In the genomic region with DNA sequence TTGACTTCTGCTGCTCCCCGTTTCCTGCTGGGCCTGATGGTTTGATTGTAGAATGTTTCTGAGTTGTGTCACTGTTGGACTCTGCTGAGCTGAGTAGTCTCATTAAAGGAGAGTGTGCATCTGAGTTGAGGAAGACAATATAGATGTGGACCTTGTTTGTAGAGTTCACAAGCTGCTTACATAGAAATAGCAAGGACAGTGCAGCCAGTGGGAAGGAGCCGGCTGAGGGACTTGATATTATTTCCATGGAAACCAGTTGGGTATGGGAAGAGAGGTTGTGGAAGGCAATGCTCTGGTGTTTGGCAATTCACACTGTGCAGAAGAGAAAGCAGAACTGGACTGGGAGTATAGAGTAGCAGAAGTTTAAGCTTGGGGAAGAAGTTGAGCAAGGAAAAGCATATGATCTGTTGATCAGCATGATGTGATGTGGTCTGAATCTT, we compare ENCODE assay signal across 10 cellular contexts. TPM values are rescaled to one million over a fixed set of nuclear protein-coding genes. Genes with fewer than 3 reads are reported as not detected.
DNase-seq lines count a peak whose midpoint lies in the region; ATAC-seq, FAIRE-seq and TF ChIP-seq lines count a peak whose summit lies in the region.
"Had no signal": no experiment of that assay in that cellular context is flagged by ENCODE, and none has a peak within 500 bp of the region (broad histone marks: within the 10 kb centered on the region; RNA-seq: fewer than 3 reads in every experiment).

No MANE protein-coding gene starts in this region.

- ATAC-seq in stimulated activated naive CD8-positive, alpha-beta T cell treated with anti-CD3 and anti-CD28 coated beads, Interleukin-15, Interleukin-2, amounts not matched to agents 100 U/mL and 50 U/mL, for 24 hours, result no peak
- ATAC-seq in GM21381 (IDR thresholded peaks at IDR 0.05; ENCODE audit: unreplicated experiment), result no peak

- peaks cover 89% of the 10 kb centered on the region for H3K79me2 ChIP-seq in keratinocyte (ENCODE audit: control insufficient read depth, insufficient read depth, low read length)

- H3K9me3 ChIP-seq in keratinocyte (ENCODE audit: control insufficient read depth, low read depth, low read length), result no peaks in the 10 kb centered on the region
- no peaks in the 10 kb centered on the region for H3K9me3 ChIP-seq in prostate gland

- H3K36me3 ChIP-seq in keratinocyte (ENCODE audit: control insufficient read depth in 2 of 2, extremely low read depth in 1 of 2, insufficient read depth in 2 of 2, low read length in 2 of 2) (no peaks in the 10 kb centered on the region), prostate gland (no peaks in the 10 kb centered on the region)

- no peak overlapping the region for H2AFZ ChIP-seq in keratinocyte (ENCODE audit: control insufficient read depth, low read length)
- H2AFZ ChIP-seq: PC-9 had no signal

- dilution Hi-C loops in keratinocyte (cut with MboI; ENCODE audit: extremely low pct_ligation_motif_present, low sequenced_read_pairs), result no loop called here

- H3K27me3 Mint-ChIP-seq in stimulated activated naive CD8-positive, alpha-beta T cell treated with anti-CD3 and anti-CD28 coated beads, Interleukin-15, Interleukin-2, amounts not matched to agents 100 ng/mL and 50 ng/mL, for 24 hours, result no peaks in the 10 kb centered on the region
- no peaks in the 10 kb centered on the region for H3K27me3 Mint-ChIP-seq in activated T-helper 1 cell treated with anti-CD3 and anti-CD28 coated beads, Interleukin-12 subunit alpha, Interleukin-12 subunit beta, Interleukin-2, Interleukin-4 antibody, amounts not matched to agents 30 ng/mL and 10 ng/mL and 1 ng/mL, durations not matched to agents 14 hours and 24 hours and 36 hours (ENCODE audit: insufficient read depth)

- peak overlapping the region; percentile 98 for H3K27ac Mint-ChIP-seq in stimulated activated naive CD8-positive, alpha-beta T cell treated with anti-CD3 and anti-CD28 coated beads, Interleukin-15, Interleukin-2, amounts not matched to agents 100 ng/mL and 50 ng/mL, for 24 hours
- peak overlapping the region; percentile 83 for H3K27ac Mint-ChIP-seq in activated T-helper 1 cell treated with anti-CD3 and anti-CD28 coated beads, Interleukin-12 subunit alpha, Interleukin-12 subunit beta, Interleukin-2, Interleukin-4 antibody, amounts not matched to agents 30 ng/mL and 10 ng/mL and 1 ng/mL, durations not matched to agents 14 hours and 24 hours and 36 hours

- H3K4me3 ChIP-seq in keratinocyte (ENCODE audit: control insufficient read depth in 2 of 3, extremely low read depth in 1 of 3, insufficient read depth in 2 of 3, low read depth in 1 of 3, low read length in 3 of 3) (no peak overlapping the region), prostate gland (no peak overlapping the region)
- H3K4me3 ChIP-seq: PC-9 had no signal

- H3K27ac ChIP-seq in keratinocyte (ENCODE audit: control insufficient read depth, insufficient read depth, low read length) (no peak overlapping the region), prostate gland (no peak overlapping the region)
- H3K27ac ChIP-seq: PC-9 had no signal

- no peaks in the 10 kb centered on the region for H3K27me3 ChIP-seq in keratinocyte (ENCODE audit: control insufficient read depth, extremely low read depth, insufficient read depth, low read length)
- no peaks in the 10 kb centered on the region for H3K27me3 ChIP-seq in prostate gland (replicated peaks; ENCODE audit: insufficient read depth)

- TF ChIP-seq POLR2A in prostate gland (IDR thresholded peaks at IDR 0.05), result no peak

- peak overlapping the region; percentile 88 for H3K4me3 Mint-ChIP-seq in stimulated activated naive CD8-positive, alpha-beta T cell treated with anti-CD3 and anti-CD28 coated beads, Interleukin-15, Interleukin-2, amounts not matched to agents 100 ng/mL and 50 ng/mL, for 24 hours
- peak overlapping the region; percentile 68 for H3K4me3 Mint-ChIP-seq in activated T-helper 1 cell treated with anti-CD3 and anti-CD28 coated beads, Interleukin-12 subunit alpha, Interleukin-12 subunit beta, Interleukin-2, Interleukin-4 antibody, amounts not matched to agents 30 ng/mL and 10 ng/mL and 1 ng/mL, durations not matched to agents 14 hours and 24 hours and 36 hours

- no peak for DNase-seq in stimulated activated naive CD8-positive, alpha-beta T cell treated with anti-CD3 and anti-CD28 coated beads, Interleukin-15, Interleukin-2, amounts not matched to agents 100 U/mL and 50 U/mL, for 24 hours
- DNase-seq in activated T-helper 1 cell treated with anti-CD3 and anti-CD28 coated beads, Interleukin-12 subunit alpha, Interleukin-12 subunit beta, Interleukin-2, Interleukin-4 antibody, amounts not matched to agents 30 ng/mL and 10 ng/mL and 1 ng/mL, durations not matched to agents 14 hours and 24 hours and 36 hours (ENCODE audit: low spot score), result no peak
- DNase-seq in keratinocyte (ENCODE audit: low read depth, low spot score) (no peak), prostate gland (ENCODE audit: low spot score) (no peak), NCI-H526 (lab: John Stamatoyannopoulos, UW) (no peak), ecto neural progenitor cell (ENCODE audit: low spot score) (no peak)
- DNase-seq: stimulated activated CD4-positive, alpha-beta T cell treated with anti-CD3 and anti-CD28 coated beads, Interleukin-1b, Interleukin-23, amount 100 ng/mL, for 48 hours had no signal

- H3K9me3 Mint-ChIP-seq in stimulated activated naive CD8-positive, alpha-beta T cell treated with anti-CD3 and anti-CD28 coated beads, Interleukin-15, Interleukin-2, amounts not matched to agents 100 ng/mL and 50 ng/mL, for 24 hours, result no peaks in the 10 kb centered on the region
- H3K9me3 Mint-ChIP-seq in activated T-helper 1 cell treated with anti-CD3 and anti-CD28 coated beads, Interleukin-12 subunit alpha, Interleukin-12 subunit beta, Interleukin-2, Interleukin-4 antibody, amounts not matched to agents 30 ng/mL and 10 ng/mL and 1 ng/mL, durations not matched to agents 14 hours and 24 hours and 36 hours, result no peaks in the 10 kb centered on the region

- H3K36me3 Mint-ChIP-seq in stimulated activated naive CD8-positive, alpha-beta T cell treated with anti-CD3 and anti-CD28 coated beads, Interleukin-15, Interleukin-2, amounts not matched to agents 100 ng/mL and 50 ng/mL, for 24 hours (ENCODE audit: low read depth), result peaks cover 24% of the 10 kb centered on the region
- peaks cover 16% of the 10 kb centered on the region for H3K36me3 Mint-ChIP-seq in activated T-helper 1 cell treated with anti-CD3 and anti-CD28 coated beads, Interleukin-12 subunit alpha, Interleukin-12 subunit beta, Interleukin-2, Interleukin-4 antibody, amounts not matched to agents 30 ng/mL and 10 ng/mL and 1 ng/mL, durations not matched to agents 14 hours and 24 hours and 36 hours (ENCODE audit: low read depth)

- WGBS in prostate gland, result 58% methylated on average over 2 of the region's 2 CpGs

- H3K4me1 Mint-ChIP-seq in stimulated activated naive CD8-positive, alpha-beta T cell treated with anti-CD3 and anti-CD28 coated beads, Interleukin-15, Interleukin-2, amounts not matched to agents 100 ng/mL and 50 ng/mL, for 24 hours (ENCODE audit: low read depth), result peaks cover 97% of the 10 kb centered on the region
- H3K4me1 Mint-ChIP-seq in activated T-helper 1 cell treated with anti-CD3 and anti-CD28 coated beads, Interleukin-12 subunit alpha, Interleukin-12 subunit beta, Interleukin-2, Interleukin-4 antibody, amounts not matched to agents 30 ng/mL and 10 ng/mL and 1 ng/mL, durations not matched to agents 14 hours and 24 hours and 36 hours (ENCODE audit: low read depth), result peaks cover 80% of the 10 kb centered on the region

- intact Hi-C loops in activated T-helper 1 cell treated with anti-CD3 and anti-CD28 coated beads, Interleukin-12 subunit alpha, Interleukin-12 subunit beta, Interleukin-2, Interleukin-4 antibody, amounts not matched to agents 30 ng/mL and 10 ng/mL and 1 ng/mL, durations not matched to agents 14 hours and 24 hours and 36 hours (cut with micrococcal nuclease), result loop anchor here (1.0 to 2.0 kb wide), 2 partner anchors 10 to 195 kb away; a partner anchor contains a TSS
- intact Hi-C loops in prostate gland (cut with DNase I), result no loop called here

- peaks cover 27% of the 10 kb centered on the region for H4K20me1 ChIP-seq in keratinocyte (ENCODE audit: control insufficient read depth, extremely low read depth, insufficient read depth, low read length)

- H3K9me1 ChIP-seq in keratinocyte (ENCODE audit: control insufficient read depth, extremely low read depth, insufficient read depth, low read length), result peaks cover 7% of the 10 kb centered on the region

- no peak overlapping the region for H3K9ac ChIP-seq in keratinocyte (ENCODE audit: control insufficient read depth, extremely low read depth, insufficient read depth, low read length)

- no peak for FAIRE-seq in keratinocyte (lab: Jason Lieb, UNC)

- TF ChIP-seq CTCF in keratinocyte (optimal IDR thresholded peaks at IDR 0.05 in 1 of 3, IDR thresholded peaks at IDR 0.05 in 1 of 3, conservative IDR thresholded peaks at IDR 0.05 in 1 of 3; ENCODE audit: extremely low read depth in 1 of 3, insufficient read depth in 2 of 3, low read length in 3 of 3), result no peak
- TF ChIP-seq CTCF in prostate gland (IDR thresholded peaks at IDR 0.05), result no peak

- peaks cover 56% of the 10 kb centered on the region for H3K4me1 ChIP-seq in keratinocyte (ENCODE audit: control insufficient read depth, extremely low read depth, insufficient read depth, low read length)
- H3K4me1 ChIP-seq in prostate gland (replicated peaks), result peaks cover 15% of the 10 kb centered on the region

- peak overlapping the region; percentile 11 for H3K4me2 ChIP-seq in keratinocyte (ENCODE audit: control insufficient read depth, extremely low read depth, insufficient read depth, low read depth, low read length)
- H3K4me2 ChIP-seq: PC-9 had no signal

RNA-seq across cellular contexts. Expression of a gene that starts 14.8 kb away (rescaled TPM):
- total RNA-seq in activated T-helper 1 cell treated with anti-CD3 and anti-CD28 coated beads, Interleukin-12 subunit alpha, Interleukin-12 subunit beta, Interleukin-2, Interleukin-4 antibody, amounts not matched to agents 30 ng/mL and 10 ng/mL and 1 ng/mL, durations not matched to agents 14 hours and 24 hours and 36 hours, result 118 and 126 TPM in 2 replicates
- polyA plus RNA-seq in keratinocyte, result 25.3 to 40.9 TPM (median 39.7 TPM) in 3 replicates
- 101 TPM for polyA plus RNA-seq in keratinocyte (2011; ENCODE audit: low read depth)
- 14.2 and 14.8 TPM in 2 replicates for polyA plus RNA-seq in keratinocyte (2011; cell fraction: cytosol; rRNA removed)
- polyA plus RNA-seq in keratinocyte (2011; cell fraction: nucleus; rRNA removed), result 184 and 194 TPM in 2 replicates
- 48.6 and 61.8 TPM in 2 replicates for polyA plus RNA-seq in keratinocyte (2012; ENCODE audit: low replicate concordance)
- polyA minus RNA-seq in keratinocyte, result 105 to 258 TPM (median 147 TPM) in 3 replicates
- 54.7 TPM for polyA minus RNA-seq in keratinocyte (2011; cell fraction: cytosol; rRNA and poly(A)+ RNA removed)
- 547 and 879 TPM in 2 replicates for polyA minus RNA-seq in keratinocyte (2011; cell fraction: nucleus; rRNA and poly(A)+ RNA removed)
- total RNA-seq in prostate gland, result 10 to 100 TPM; 60.3 to 91.3 TPM
